Comparison of ENCODE assay signal across 2 cellular contexts in the genomic region with DNA sequence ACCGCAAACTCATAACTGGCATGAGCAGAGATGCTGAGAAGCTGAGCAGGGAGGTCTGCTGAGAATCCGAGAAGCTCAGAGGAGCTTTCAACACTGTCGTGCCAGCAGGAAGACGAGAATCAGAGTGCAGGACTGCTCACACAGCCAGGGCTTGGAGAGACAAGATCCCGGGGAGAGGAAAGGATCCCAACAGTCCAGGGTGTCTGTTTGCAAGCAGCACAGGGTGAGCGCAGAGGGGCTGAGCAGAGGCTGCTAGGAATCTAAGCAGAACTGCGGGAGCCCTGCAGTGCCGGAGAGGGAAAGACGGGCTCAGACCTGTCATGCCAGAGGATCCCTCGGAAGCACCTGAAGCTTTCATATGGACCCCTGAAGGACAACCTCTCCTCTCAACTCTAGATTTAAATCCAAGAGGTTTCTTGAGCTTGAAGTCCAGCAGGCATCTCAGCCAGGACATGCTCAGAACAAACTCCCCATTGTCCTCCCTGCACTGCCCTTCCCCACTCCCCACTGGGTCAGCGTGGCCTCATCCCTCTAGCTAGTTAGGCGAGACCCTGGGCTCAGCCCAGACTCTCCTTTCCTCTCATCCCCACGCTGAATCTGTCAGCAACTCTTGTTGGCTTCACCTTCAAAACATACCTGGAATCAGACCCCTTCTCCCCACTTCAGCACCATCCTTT.
TF ChIP-seq lines count a peak whose summit lies in the region.

No MANE protein-coding gene starts in this region.

TF ChIP-seq in HepG2, 621 proteins besides CTCF, POLR2A, EP300 and RAD21:
- TF ChIP-seq MXI1 (IDR thresholded peaks at IDR 0.05; ENCODE audit: borderline replicate concordance, low read depth, low read length) (no peak), KLF9 (CRISPR knock-in tag; IDR thresholded peaks at IDR 0.05; ENCODE audit: low read depth) (no peak), ZNF879 (CRISPR knock-in tag; IDR thresholded peaks at IDR 0.05) (no peak), HNF4A (CRISPR knock-in tag; IDR thresholded peaks at IDR 0.05) (no peak), ZFP41 (CRISPR knock-in tag; IDR thresholded peaks at IDR 0.05; ENCODE audit: borderline replicate concordance) (no peak), ZNF788 (CRISPR knock-in tag; IDR thresholded peaks at IDR 0.05; ENCODE audit: borderline replicate concordance) (no peak), NAIF1 (CRISPR knock-in tag; IDR thresholded peaks at IDR 0.05; ENCODE audit: borderline replicate concordance) (no peak), REXO4 (CRISPR knock-in tag; IDR thresholded peaks at IDR 0.05; ENCODE audit: borderline replicate concordance) (no peak), SPEN (CRISPR knock-in tag; IDR thresholded peaks at IDR 0.05; ENCODE audit: low read depth) (no peak), ZNF816 (CRISPR knock-in tag; IDR thresholded peaks at IDR 0.05; ENCODE audit: borderline replicate concordance) (no peak), ZFX (CRISPR knock-in tag; IDR thresholded peaks at IDR 0.05; ENCODE audit: low read depth) (no peak)
- TF ChIP-seq, protein P1, sequence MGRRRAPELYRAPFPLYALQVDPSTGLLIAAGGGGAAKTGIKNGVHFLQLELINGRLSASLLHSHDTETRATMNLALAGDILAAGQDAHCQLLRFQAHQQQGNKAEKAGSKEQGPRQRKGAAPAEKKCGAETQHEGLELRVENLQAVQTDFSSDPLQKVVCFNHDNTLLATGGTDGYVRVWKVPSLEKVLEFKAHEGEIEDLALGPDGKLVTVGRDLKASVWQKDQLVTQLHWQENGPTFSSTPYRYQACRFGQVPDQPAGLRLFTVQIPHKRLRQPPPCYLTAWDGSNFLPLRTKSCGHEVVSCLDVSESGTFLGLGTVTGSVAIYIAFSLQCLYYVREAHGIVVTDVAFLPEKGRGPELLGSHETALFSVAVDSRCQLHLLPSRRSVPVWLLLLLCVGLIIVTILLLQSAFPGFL (CRISPR knock-in tag; IDR thresholded peaks at IDR 0.05), result no peak
- TF ChIP-seq, protein P2, sequence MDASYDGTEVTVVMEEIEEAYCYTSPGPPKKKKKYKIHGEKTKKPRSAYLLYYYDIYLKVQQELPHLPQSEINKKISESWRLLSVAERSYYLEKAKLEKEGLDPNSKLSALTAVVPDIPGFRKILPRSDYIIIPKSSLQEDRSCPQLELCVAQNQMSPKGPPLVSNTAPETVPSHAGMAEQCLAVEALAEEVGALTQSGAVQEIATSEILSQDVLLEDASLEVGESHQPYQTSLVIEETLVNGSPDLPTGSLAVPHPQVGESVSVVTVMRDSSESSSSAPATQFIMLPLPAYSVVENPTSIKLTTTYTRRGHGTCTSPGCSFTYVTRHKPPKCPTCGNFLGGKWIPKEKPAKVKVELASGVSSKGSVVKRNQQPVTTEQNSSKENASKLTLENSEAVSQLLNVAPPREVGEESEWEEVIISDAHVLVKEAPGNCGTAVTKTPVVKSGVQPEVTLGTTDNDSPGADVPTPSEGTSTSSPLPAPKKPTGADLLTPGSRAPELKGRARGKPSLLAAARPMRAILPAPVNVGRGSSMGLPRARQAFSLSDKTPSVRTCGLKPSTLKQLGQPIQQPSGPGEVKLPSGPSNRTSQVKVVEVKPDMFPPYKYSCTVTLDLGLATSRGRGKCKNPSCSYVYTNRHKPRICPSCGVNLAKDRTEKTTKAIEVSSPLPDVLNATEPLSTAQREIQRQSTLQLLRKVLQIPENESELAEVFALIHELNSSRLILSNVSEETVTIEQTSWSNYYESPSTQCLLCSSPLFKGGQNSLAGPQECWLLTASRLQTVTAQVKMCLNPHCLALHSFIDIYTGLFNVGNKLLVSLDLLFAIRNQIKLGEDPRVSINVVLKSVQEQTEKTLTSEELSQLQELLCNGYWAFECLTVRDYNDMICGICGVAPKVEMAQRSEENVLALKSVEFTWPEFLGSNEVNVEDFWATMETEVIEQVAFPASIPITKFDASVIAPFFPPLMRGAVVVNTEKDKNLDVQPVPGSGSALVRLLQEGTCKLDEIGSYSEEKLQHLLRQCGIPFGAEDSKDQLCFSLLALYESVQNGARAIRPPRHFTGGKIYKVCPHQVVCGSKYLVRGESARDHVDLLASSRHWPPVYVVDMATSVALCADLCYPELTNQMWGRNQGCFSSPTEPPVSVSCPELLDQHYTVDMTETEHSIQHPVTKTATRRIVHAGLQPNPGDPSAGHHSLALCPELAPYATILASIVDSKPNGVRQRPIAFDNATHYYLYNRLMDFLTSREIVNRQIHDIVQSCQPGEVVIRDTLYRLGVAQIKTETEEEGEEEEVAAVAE (CRISPR knock-in tag; IDR thresholded peaks at IDR 0.05; ENCODE audit: borderline replicate concordance), result no peak
- TF ChIP-seq, protein P3, sequence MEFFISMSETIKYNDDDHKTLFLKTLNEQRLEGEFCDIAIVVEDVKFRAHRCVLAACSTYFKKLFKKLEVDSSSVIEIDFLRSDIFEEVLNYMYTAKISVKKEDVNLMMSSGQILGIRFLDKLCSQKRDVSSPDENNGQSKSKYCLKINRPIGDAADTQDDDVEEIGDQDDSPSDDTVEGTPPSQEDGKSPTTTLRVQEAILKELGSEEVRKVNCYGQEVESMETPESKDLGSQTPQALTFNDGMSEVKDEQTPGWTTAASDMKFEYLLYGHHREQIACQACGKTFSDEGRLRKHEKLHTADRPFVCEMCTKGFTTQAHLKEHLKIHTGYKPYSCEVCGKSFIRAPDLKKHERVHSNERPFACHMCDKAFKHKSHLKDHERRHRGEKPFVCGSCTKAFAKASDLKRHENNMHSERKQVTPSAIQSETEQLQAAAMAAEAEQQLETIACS (CRISPR knock-in tag; IDR thresholded peaks at IDR 0.05), result no peak
- TF ChIP-seq, protein P4, sequence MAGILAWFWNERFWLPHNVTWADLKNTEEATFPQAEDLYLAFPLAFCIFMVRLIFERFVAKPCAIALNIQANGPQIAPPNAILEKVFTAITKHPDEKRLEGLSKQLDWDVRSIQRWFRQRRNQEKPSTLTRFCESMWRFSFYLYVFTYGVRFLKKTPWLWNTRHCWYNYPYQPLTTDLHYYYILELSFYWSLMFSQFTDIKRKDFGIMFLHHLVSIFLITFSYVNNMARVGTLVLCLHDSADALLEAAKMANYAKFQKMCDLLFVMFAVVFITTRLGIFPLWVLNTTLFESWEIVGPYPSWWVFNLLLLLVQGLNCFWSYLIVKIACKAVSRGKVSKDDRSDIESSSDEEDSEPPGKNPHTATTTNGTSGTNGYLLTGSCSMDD (CRISPR knock-in tag; IDR thresholded peaks at IDR 0.05), result no peak
TF ChIP-seq in HepG2: peak in this region for 0.

TF ChIP-seq in WTC11, 78 proteins besides CTCF, POLR2A, EP300 and RAD21:
- TF ChIP-seq SMAD4 (CRISPR knock-in tag; IDR thresholded peaks at IDR 0.05) (no peak), CREM (CRISPR knock-in tag; IDR thresholded peaks at IDR 0.05) (no peak)
- TF ChIP-seq, protein P5, sequence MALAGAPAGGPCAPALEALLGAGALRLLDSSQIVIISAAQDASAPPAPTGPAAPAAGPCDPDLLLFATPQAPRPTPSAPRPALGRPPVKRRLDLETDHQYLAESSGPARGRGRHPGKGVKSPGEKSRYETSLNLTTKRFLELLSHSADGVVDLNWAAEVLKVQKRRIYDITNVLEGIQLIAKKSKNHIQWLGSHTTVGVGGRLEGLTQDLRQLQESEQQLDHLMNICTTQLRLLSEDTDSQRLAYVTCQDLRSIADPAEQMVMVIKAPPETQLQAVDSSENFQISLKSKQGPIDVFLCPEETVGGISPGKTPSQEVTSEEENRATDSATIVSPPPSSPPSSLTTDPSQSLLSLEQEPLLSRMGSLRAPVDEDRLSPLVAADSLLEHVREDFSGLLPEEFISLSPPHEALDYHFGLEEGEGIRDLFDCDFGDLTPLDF (CRISPR knock-in tag; IDR thresholded peaks at IDR 0.05), result no peak
